Comparison of ENCODE assay signal across 19 cellular contexts in genomic region chr19:40162104-40162503, GRCh38. TPM values are rescaled to one million over a fixed set of nuclear protein-coding genes. Genes with fewer than 3 reads are reported as not detected.
DNase-seq lines count a peak whose midpoint lies in the region; ATAC-seq and TF ChIP-seq lines count a peak whose summit lies in the region.
"Had no signal": no experiment of that assay in that cellular context is flagged by ENCODE, and none has a peak within 500 bp of the region (broad histone marks: within the 10 kb centered on the region; RNA-seq: fewer than 3 reads in every experiment).

No MANE protein-coding gene starts in this region.

- H3K9me3 Mint-ChIP-seq in immature natural killer cell: peaks cover 0 to 10% (median 3%) of the 10 kb centered on the region in 6 donors
- H3K9me3 Mint-ChIP-seq: CD4-positive, alpha-beta T cell; CD8-positive, alpha-beta T cell had no signal

- H2AFZ ChIP-seq in mesenchymal stem cell (ENCODE audit: low read depth, low read length): no peak overlapping the region

- no peak overlapping the region for H2BK15ac ChIP-seq in mesenchymal stem cell (ENCODE audit: low read depth, poor library complexity, severe bottlenecking)

- H3K9me3 ChIP-seq in A673 (ENCODE audit: low read depth, low read length, poor library complexity, severe bottlenecking): no peaks in the 10 kb centered on the region
- H3K9me3 ChIP-seq in BLaER1: no peaks in the 10 kb centered on the region
- no peaks in the 10 kb centered on the region for H3K9me3 ChIP-seq in SK-N-MC (ENCODE audit: low read depth, low read length)
- no peaks in the 10 kb centered on the region for H3K9me3 ChIP-seq in mesenchymal stem cell (ENCODE audit: control insufficient read depth, low read length)
- H3K9me3 ChIP-seq: Caco-2 had no signal

- no peaks in the 10 kb centered on the region for H4K20me1 ChIP-seq in BLaER1

- no peak for TF ChIP-seq CTCF in A673 (conservative IDR thresholded peaks at IDR 0.05; ENCODE audit: low read depth, low read length)

- H3K4me3 ChIP-seq in A673 (ENCODE audit: low read depth, low read length, poor library complexity, severe bottlenecking) (no peak overlapping the region), BLaER1 (no peak overlapping the region), SK-N-MC (no peak overlapping the region), mesenchymal stem cell (ENCODE audit: insufficient read depth in 1 of 2, low read depth in 1 of 2, low read length in 2 of 2) (no peak overlapping the region)

- no peak overlapping the region for H3K23ac ChIP-seq in mesenchymal stem cell (ENCODE audit: low read length in 2 of 2)

- POLR2A ChIA-PET in A673 (lab: Charles Lee; ENCODE audit: low non-redundant PET): interaction anchor here (0.6 kb wide), 1 partner anchor 119 kb away, joined by 5 read pairs; no protein-coding TSS in a partner anchor

- H3K27me3 Mint-ChIP-seq in immature natural killer cell (ENCODE audit: low read depth in 3 of 3): peaks cover 27 to 38% (median 31%) of the 10 kb centered on the region in 3 donors
- H3K27me3 Mint-ChIP-seq: CD4-positive, alpha-beta T cell had no signal

- BruUV-seq in A673 (replicated peaks; lab: Mats Ljungman, UMichigan): no TSS peak

- peak overlapping the region in 5 of 6 donors; percentile 39 to 99 (median 95) for H3K27ac Mint-ChIP-seq in immature natural killer cell

- no peak overlapping the region for H3K14ac ChIP-seq in mesenchymal stem cell (ENCODE audit: low read length in 2 of 2)

- no peak overlapping the region for H2AK5ac ChIP-seq in mesenchymal stem cell (ENCODE audit: low read length, severe bottlenecking)

- H3K36me3 ChIP-seq in A673 (ENCODE audit: insufficient read depth, low read length, poor library complexity, severe bottlenecking) (no peaks in the 10 kb centered on the region), BLaER1 (no peaks in the 10 kb centered on the region), SK-N-MC (ENCODE audit: insufficient read depth, low read length) (no peaks in the 10 kb centered on the region), mesenchymal stem cell (ENCODE audit: control insufficient read depth in 1 of 2, insufficient read depth in 2 of 2, low read depth in 1 of 2, low read length in 2 of 2) (no peaks in the 10 kb centered on the region)

- H3K18ac ChIP-seq in mesenchymal stem cell (ENCODE audit: low read depth in 1 of 2, low read length in 2 of 2): no peak overlapping the region

- H3K79me1 ChIP-seq in mesenchymal stem cell (replicated peaks; ENCODE audit: low read length, poor library complexity, severe bottlenecking): no peaks in the 10 kb centered on the region

- H3K27me3 ChIP-seq in A673 (replicated peaks; ENCODE audit: insufficient read depth, low read depth, low read length, poor library complexity): no peaks in the 10 kb centered on the region
- no peaks in the 10 kb centered on the region for H3K27me3 ChIP-seq in BLaER1
- H3K27me3 ChIP-seq in mesenchymal stem cell (ENCODE audit: control insufficient read depth in 1 of 2, insufficient read depth in 1 of 2, low read length in 2 of 2): peaks cover 0 to 4% of the 10 kb centered on the region in 2 experiments

- ATAC-seq in GM18909 (IDR thresholded peaks at IDR 0.05; ENCODE audit: poor library complexity, unreplicated experiment) (no peak), Right ventricle myocardium inferior (no peak)

- H3K4me1 Mint-ChIP-seq in immature natural killer cell: peaks cover 62 to 68% of the 10 kb centered on the region in 2 donors

- H3K4ac ChIP-seq in mesenchymal stem cell (ENCODE audit: low read depth in 1 of 2, low read length in 2 of 2): no peak overlapping the region

- H3K4me2 ChIP-seq in BLaER1: peak overlapping the region; percentile 47
- no peak overlapping the region for H3K4me2 ChIP-seq in mesenchymal stem cell (ENCODE audit: low read length, poor library complexity, severe bottlenecking)

- CTCF ChIA-PET in A673 (lab: Charles Lee): interaction anchor here (1.0 kb wide), 1 partner anchor 14 kb away, joined by 3 read pairs; no protein-coding TSS in a partner anchor

- H3K36me3 Mint-ChIP-seq in immature natural killer cell: no peaks in the 10 kb centered on the region
- H3K36me3 Mint-ChIP-seq: CD8-positive, alpha-beta T cell had no signal

- peak overlapping the region; percentile 30 for H3K27ac ChIP-seq in A673 (ENCODE audit: low read depth, low read length, poor library complexity, severe bottlenecking)
- H3K27ac ChIP-seq in BLaER1: peak overlapping the region; percentile 53
- peak overlapping the region; percentile 83; the same call in 1 of the 2 replicates for H3K27ac ChIP-seq in SK-N-MC
- H3K27ac ChIP-seq in mesenchymal stem cell (ENCODE audit: low read length, poor library complexity, severe bottlenecking): no peak overlapping the region
- H3K27ac ChIP-seq: C4-2B had no signal

- no peak overlapping the region for H2BK12ac ChIP-seq in mesenchymal stem cell (ENCODE audit: low read length in 2 of 2)

- H4K8ac ChIP-seq in mesenchymal stem cell (ENCODE audit: low read length): no peak overlapping the region

- H3K9ac ChIP-seq in BLaER1 (no peak overlapping the region), SK-N-MC (ENCODE audit: insufficient read length) (no peak overlapping the region), mesenchymal stem cell (ENCODE audit: low read length) (no peak overlapping the region)

- 80% methylated on average over 1 of the region's 3 CpGs for WGBS in mesenchymal stem cell

- H4K91ac ChIP-seq in mesenchymal stem cell (ENCODE audit: low read length): no peak overlapping the region

- H2BK5ac ChIP-seq in mesenchymal stem cell (ENCODE audit: low read depth, low read length, poor library complexity, severe bottlenecking): no peak overlapping the region

- H2BK120ac ChIP-seq in mesenchymal stem cell (ENCODE audit: low read depth, low read length): no peak overlapping the region

- peak overlapping the region in 2 of 5 donors; percentile 30 to 65 for H3K4me3 Mint-ChIP-seq in immature natural killer cell
- H3K4me3 Mint-ChIP-seq: CD4-positive, alpha-beta T cell; CD8-positive, alpha-beta T cell had no signal

- DNase-seq in A673 (ENCODE audit: low spot score) (no peak), SK-N-MC (ENCODE audit: low read depth, low spot score) (no peak), immature natural killer cell (no peak), mesenchymal stem cell (no peak), NCI-H187 treated with DMSO at 0.1 percent for 48 hours (lab: John Stamatoyannopoulos, UW) (no peak), Right ventricle myocardium inferior (ENCODE audit: missing footprints) (no peak)
- DNase-seq: 8988T; ACHN; Caco-2; Calu3; CD4-positive, alpha-beta T cell; CD8-positive, alpha-beta T cell; DMS79 treated with DMSO at 0.1 percent for 48 hours; GF-D8 had no signal

- H3K4me1 ChIP-seq in A673 (ENCODE audit: insufficient read depth, low read length, poor library complexity, severe bottlenecking): peaks cover 4% of the 10 kb centered on the region
- peaks cover 46% of the 10 kb centered on the region for H3K4me1 ChIP-seq in BLaER1
- peaks cover 2% of the 10 kb centered on the region for H3K4me1 ChIP-seq in mesenchymal stem cell (ENCODE audit: control insufficient read depth, insufficient read depth, low read depth, low read length)
- H3K4me1 ChIP-seq: Caco-2 had no signal

- intact Hi-C loops in A673 (cut with micrococcal nuclease; ENCODE audit: unreplicated experiment): no loop called here
- intact Hi-C loops in Right ventricle myocardium inferior (cut with DNase I): no loop called here

RNA-seq across cellular contexts. Expression of gene MAP3K10, which starts 29.1 kb away (rescaled TPM):
- total RNA-seq in A673 (2021): 17.8 and 21.7 TPM in 2 replicates
- under 1 TPM in 2 of 3 donors, not detected in 1; 0.36 to 0.42 TPM for polyA plus RNA-seq in immature natural killer cell
- 5.2 TPM for polyA plus RNA-seq in mesenchymal stem cell (2013, experiment 1 of 2)
- polyA plus RNA-seq in mesenchymal stem cell (2013, experiment 2 of 2): 4.8 TPM
- total RNA-seq in Right ventricle myocardium inferior: 22.7 TPM

RNA-seq across cellular contexts. Expression of gene TTC9B, which starts 56.1 kb away (rescaled TPM):
- total RNA-seq in A673 (2021) (not detected in 2 replicates), Right ventricle myocardium inferior (not detected)
- polyA plus RNA-seq in immature natural killer cell: not detected
- polyA plus RNA-seq in mesenchymal stem cell (2013, experiment 1 of 2): not detected
- polyA plus RNA-seq in mesenchymal stem cell (2013, experiment 2 of 2): not detected
- total RNA-seq: Caco-2; Calu3; CD4-positive, alpha-beta T cell; CD8-positive, alpha-beta T cell had no signal
- polyA plus RNA-seq: AG04450, BJ had no signal
